In genomic region chr11:134643519-134644042, GRCh38 we compare ENCODE assay signal across 13 cellular contexts.
"Had no signal": no experiment of that assay in that cellular context is flagged by ENCODE, and none has a peak within 500 bp of the region (broad histone marks: within the 10 kb centered on the region; RNA-seq: fewer than 3 reads in every experiment).

No MANE protein-coding gene starts in this region.

- H3K27ac ChIP-seq: dorsolateral prefrontal cortex, neural progenitor cell, ovary, stomach, vagina, WERI-Rb-1 had no signal

- DNase-seq: activated CD4-positive, alpha-beta memory T cell treated with anti-CD3 and anti-CD28 coated beads for 36 hours; activated CD4-positive, alpha-beta T cell treated with anti-CD3 and anti-CD28 coated beads for 36 hours; activated naive CD4-positive, alpha-beta T cell treated with anti-CD3 and anti-CD28 coated beads, Interleukin-2, amount 50 U/mL, for 16 hours; activated T-cell treated with anti-CD3 and anti-CD28 coated beads, Interleukin-2, amount 50 U/mL, for 24 hours; dorsolateral prefrontal cortex; hippocampal formation; midbrain; ovary; stimulated activated CD4-positive, alpha-beta T cell treated with anti-CD3 and anti-CD28 coated beads, Interleukin-2, amount 100 ng/mL, for 24 hours; WERI-Rb-1 had no signal

- H3K4me3 ChIP-seq: dorsolateral prefrontal cortex, neural progenitor cell, ovary, stomach, vagina had no signal
